In the genomic region with DNA sequence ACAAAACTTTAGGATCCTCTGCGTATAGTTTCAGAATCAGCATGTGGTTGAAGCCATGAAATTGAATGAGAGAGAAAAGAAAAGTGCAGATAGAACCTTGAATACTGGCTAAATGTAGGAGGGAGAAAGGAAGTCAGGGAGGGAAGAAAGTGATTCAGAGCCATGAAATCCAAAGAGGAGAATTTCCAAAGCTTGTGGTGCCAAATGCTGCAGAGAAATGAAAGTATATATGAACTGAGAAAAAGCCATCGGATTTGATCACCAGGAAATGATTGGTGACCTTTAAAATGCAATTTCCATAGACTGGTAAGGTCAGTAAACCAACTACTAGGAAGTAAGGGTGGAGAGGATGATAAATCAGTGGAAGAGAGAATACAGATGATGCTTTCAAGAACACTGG, we compare ENCODE assay signal across 20 cellular contexts.
A peak's percentile ranks its signal among the peaks of the same experiment; 100 is the strongest.
DNase-seq lines count a peak whose midpoint lies in the region; ATAC-seq and TF ChIP-seq lines count a peak whose summit lies in the region.
"Had no signal": no experiment of that assay in that cellular context is flagged by ENCODE, and none has a peak within 500 bp of the region (broad histone marks: within the 10 kb centered on the region; RNA-seq: fewer than 3 reads in every experiment).

No MANE protein-coding gene starts in this region.

- H3K79me1 ChIP-seq in mesendoderm (ENCODE audit: low read length): no peaks in the 10 kb centered on the region

- no peaks in the 10 kb centered on the region for H3K9me2 ChIP-seq in GM23338 (ENCODE audit: insufficient read depth)
- H3K9me2 ChIP-seq in MM.1S (replicated peaks; ENCODE audit: insufficient read depth, low read length): no peaks in the 10 kb centered on the region

- no peak overlapping the region for H2BK5ac ChIP-seq in mesendoderm (ENCODE audit: low read length)

- H4K8ac ChIP-seq in mesendoderm (ENCODE audit: low read depth, low read length): no peak overlapping the region

- peaks cover 20% of the 10 kb centered on the region for H3K4me1 ChIP-seq in GM23338 (ENCODE audit: insufficient read depth)
- peaks cover 20% of the 10 kb centered on the region for H3K4me1 ChIP-seq in MM.1S (ENCODE audit: low read length)
- H3K4me1 ChIP-seq in mesendoderm (ENCODE audit: control insufficient read depth, low read depth, low read length): no peaks in the 10 kb centered on the region
- H3K4me1 ChIP-seq in upper lobe of right lung: no peaks in the 10 kb centered on the region
- H3K4me1 ChIP-seq: BLaER1 treated with 17β-estradiol and CSF1 and Interleukin-3, amounts not matched to agents 10 nM and 100 nM had no signal

- no peaks in the 10 kb centered on the region; the same call in 2 of the 3 replicates for H3K9me3 Mint-ChIP-seq in GM23338
- no peaks in the 10 kb centered on the region for H3K9me3 Mint-ChIP-seq in activated CD4-positive, alpha-beta T cell treated with anti-CD3 and anti-CD28 coated beads, Interleukin-2, amount 10 ng/mL, durations not matched to agents 7 days and 5 days

- peaks cover 38% of the 10 kb centered on the region for H3K4me1 Mint-ChIP-seq in GM23338
- H3K4me1 Mint-ChIP-seq in activated CD4-positive, alpha-beta T cell treated with anti-CD3 and anti-CD28 coated beads, Interleukin-2, amount 10 ng/mL, durations not matched to agents 7 days and 5 days: no peaks in the 10 kb centered on the region
- H3K4me1 Mint-ChIP-seq: CD8-positive, alpha-beta memory T cell had no signal

- no peak overlapping the region for H3K56ac ChIP-seq in mesendoderm (ENCODE audit: low read length)

- CTCF ChIA-PET in activated CD4-positive, alpha-beta T cell treated with anti-CD3 and anti-CD28 coated beads, Interleukin-2, amount 10 ng/mL, durations not matched to agents 7 days and 5 days (lab: Charles Lee): no interaction called here

- H3K18ac ChIP-seq in mesendoderm (ENCODE audit: low read length): no peak overlapping the region

- no peak for TF ChIP-seq CTCF in GM23338 (conservative IDR thresholded peaks at IDR 0.05; ENCODE audit: low read depth in 2 of 2)
- TF ChIP-seq CTCF in MM.1S (IDR thresholded peaks at IDR 0.05; ENCODE audit: low read length): no peak
- no peak for TF ChIP-seq CTCF in upper lobe of right lung (IDR thresholded peaks at IDR 0.05)

- no peak overlapping the region for H3K9ac ChIP-seq in MM.1S (ENCODE audit: low read length)
- H3K9ac ChIP-seq in mesendoderm (ENCODE audit: low read length): no peak overlapping the region
- H3K9ac ChIP-seq: BLaER1 treated with 17β-estradiol and CSF1 and Interleukin-3, amounts not matched to agents 10 nM and 100 nM had no signal

- H3K27ac ChIP-seq in GM23338 (ENCODE audit: low read depth): no peak overlapping the region
- H3K27ac ChIP-seq in MM.1S (ENCODE audit: low read length): no peak overlapping the region
- H3K27ac ChIP-seq in mesendoderm (ENCODE audit: low read depth, low read length): no peak overlapping the region
- no peak overlapping the region for H3K27ac ChIP-seq in upper lobe of right lung
- H3K27ac ChIP-seq: BLaER1 treated with 17β-estradiol and CSF1 and Interleukin-3, amounts not matched to agents 10 nM and 100 nM; PC-9 had no signal

- no peak overlapping the region for H3K4me3 Mint-ChIP-seq in GM23338
- no peak overlapping the region for H3K4me3 Mint-ChIP-seq in activated CD4-positive, alpha-beta T cell treated with anti-CD3 and anti-CD28 coated beads, Interleukin-2, amount 10 ng/mL, durations not matched to agents 7 days and 5 days
- H3K4me3 Mint-ChIP-seq: CD8-positive, alpha-beta memory T cell had no signal

- H2BK15ac ChIP-seq in mesendoderm (replicated peaks; ENCODE audit: low read depth): no peak overlapping the region

- H3K79me2 ChIP-seq in GM23338 (replicated peaks; ENCODE audit: insufficient read depth) (no peaks in the 10 kb centered on the region), MM.1S (ENCODE audit: low read length) (no peaks in the 10 kb centered on the region), mesendoderm (ENCODE audit: control insufficient read depth, insufficient read depth, low read length) (no peaks in the 10 kb centered on the region)

- peaks cover 9% of the 10 kb centered on the region for H3K27me3 Mint-ChIP-seq in GM23338 (ENCODE audit: insufficient read depth, low read depth, poor library complexity)
- peaks cover 10% of the 10 kb centered on the region for H3K27me3 Mint-ChIP-seq in activated CD4-positive, alpha-beta T cell treated with anti-CD3 and anti-CD28 coated beads, Interleukin-2, amount 10 ng/mL, durations not matched to agents 7 days and 5 days

- H3K23ac ChIP-seq in mesendoderm (ENCODE audit: low read length): no peak overlapping the region

- peak overlapping the region; percentile 70; the same call in 1 of the 2 replicates for H2AFZ ChIP-seq in GM23338
- H2AFZ ChIP-seq in MM.1S (ENCODE audit: low read length): no peak overlapping the region
- H2AFZ ChIP-seq: PC-9 had no signal

- H3K4me2 ChIP-seq in GM23338 (no peak overlapping the region), MM.1S (ENCODE audit: low read depth, low read length) (peak overlapping the region; percentile 27; the same call in 1 of the 2 replicates), mesendoderm (ENCODE audit: low read length) (no peak overlapping the region)
- H3K4me2 ChIP-seq: BLaER1 treated with 17β-estradiol and CSF1 and Interleukin-3, amounts not matched to agents 10 nM and 100 nM; PC-9 had no signal

- H3K36me3 Mint-ChIP-seq in GM23338 (ENCODE audit: low read depth): no peaks in the 10 kb centered on the region
- no peaks in the 10 kb centered on the region for H3K36me3 Mint-ChIP-seq in activated CD4-positive, alpha-beta T cell treated with anti-CD3 and anti-CD28 coated beads, Interleukin-2, amount 10 ng/mL, durations not matched to agents 7 days and 5 days (ENCODE audit: low read depth)
- H3K36me3 Mint-ChIP-seq: CD8-positive, alpha-beta memory T cell had no signal

- no peak overlapping the region for H4K5ac ChIP-seq in mesendoderm (ENCODE audit: low read length)

- no peak overlapping the region for H3K27ac Mint-ChIP-seq in GM23338
- no peak overlapping the region for H3K27ac Mint-ChIP-seq in activated CD4-positive, alpha-beta T cell treated with anti-CD3 and anti-CD28 coated beads, Interleukin-2, amount 10 ng/mL, durations not matched to agents 7 days and 5 days
- H3K27ac Mint-ChIP-seq: CD8-positive, alpha-beta memory T cell had no signal

- no peaks in the 10 kb centered on the region for H3K27me3 ChIP-seq in GM23338 (ENCODE audit: insufficient read depth)
- H3K27me3 ChIP-seq in MM.1S (replicated peaks; ENCODE audit: insufficient read depth, low read length): no peaks in the 10 kb centered on the region
- peaks cover 6% of the 10 kb centered on the region for H3K27me3 ChIP-seq in mesendoderm (ENCODE audit: insufficient read depth, low read length, poor library complexity)
- peaks cover 2% of the 10 kb centered on the region for H3K27me3 ChIP-seq in upper lobe of right lung
- H3K27me3 ChIP-seq: BLaER1 treated with 17β-estradiol and CSF1 and Interleukin-3, amounts not matched to agents 10 nM and 100 nM had no signal

- ATAC-seq in GM23338: no peak
- ATAC-seq in GM21360 (IDR thresholded peaks at IDR 0.05; ENCODE audit: unreplicated experiment): no peak
- ATAC-seq in upper lobe of right lung: no peak
- ATAC-seq: HCT116 had no signal

- DNase-seq in AG08395 (ENCODE audit: low spot score) (peak; percentile 10), GM23338 (ENCODE audit: low spot score) (no peak), MM.1S (no peak), dedifferentiated amniotic fluid mesenchymal stem cell (ENCODE audit: extremely low spot score) (peak; percentile 38), mesendoderm (no peak), upper lobe of right lung (no peak)
- DNase-seq in activated CD4-positive, alpha-beta T cell treated with anti-CD3 and anti-CD28 coated beads, Interleukin-2, amount 10 ng/mL, durations not matched to agents 7 days and 5 days: no peak
- DNase-seq: 8988T; CD8-positive, alpha-beta memory T cell; DMS79; IMR-90; Kasumi-1; MV-4-11; NCI-H1417; NCI-H187 treated with DMSO at 0.1 percent for 48 hours; NCI-H446 treated with DMSO at 0.1 percent for 48 hours; PC-9 had no signal

- H3K4ac ChIP-seq in mesendoderm (ENCODE audit: low read depth, low read length): no peak overlapping the region

- no peaks in the 10 kb centered on the region for H3K36me3 ChIP-seq in GM23338 (ENCODE audit: insufficient read depth)
- no peaks in the 10 kb centered on the region for H3K36me3 ChIP-seq in MM.1S (replicated peaks; ENCODE audit: insufficient read depth, low read length)
- H3K36me3 ChIP-seq in mesendoderm (ENCODE audit: control insufficient read depth, insufficient read depth, low read length): no peaks in the 10 kb centered on the region
- H3K36me3 ChIP-seq in upper lobe of right lung: no peaks in the 10 kb centered on the region
- H3K36me3 ChIP-seq: BLaER1 treated with 17β-estradiol and CSF1 and Interleukin-3, amounts not matched to agents 10 nM and 100 nM had no signal

- no CpG with 5 or more reads among the region's 2 CpGs for WGBS in mesendoderm (ENCODE audit: extremely low coverage, insufficient coverage, low lambda C conversion rate)

- H2BK120ac ChIP-seq in mesendoderm (ENCODE audit: low read depth, low read length): no peak overlapping the region

- POLR2A ChIA-PET in activated CD4-positive, alpha-beta T cell treated with anti-CD3 and anti-CD28 coated beads, Interleukin-2, amount 10 ng/mL, durations not matched to agents 7 days and 5 days (lab: Charles Lee): no interaction called here

- H2AK5ac ChIP-seq in mesendoderm (ENCODE audit: low read length): no peak overlapping the region

- H4K20me1 ChIP-seq in GM23338 (replicated peaks; ENCODE audit: insufficient read depth) (no peaks in the 10 kb centered on the region), MM.1S (ENCODE audit: insufficient read depth, low read length) (no peaks in the 10 kb centered on the region)
- H4K20me1 ChIP-seq: BLaER1 treated with 17β-estradiol and CSF1 and Interleukin-3, amounts not matched to agents 10 nM and 100 nM had no signal

- no peaks in the 10 kb centered on the region for H3K9me3 ChIP-seq in MM.1S (replicated peaks; ENCODE audit: insufficient read depth, low read length)
- no peaks in the 10 kb centered on the region for H3K9me3 ChIP-seq in upper lobe of right lung
- H3K9me3 ChIP-seq: BLaER1 treated with 17β-estradiol and CSF1 and Interleukin-3, amounts not matched to agents 10 nM and 100 nM had no signal

- H3K4me3 ChIP-seq in GM23338 (no peak overlapping the region), MM.1S (ENCODE audit: low read length) (no peak overlapping the region), mesendoderm (ENCODE audit: low read length) (no peak overlapping the region), upper lobe of right lung (no peak overlapping the region)
- H3K4me3 ChIP-seq: BLaER1 treated with 17β-estradiol and CSF1 and Interleukin-3, amounts not matched to agents 10 nM and 100 nM; PC-9 had no signal

- H3F3A ChIP-seq in GM23338 (replicated peaks; ENCODE audit: low read depth) (no peaks in the 10 kb centered on the region), MM.1S (ENCODE audit: insufficient read depth, low read length) (peaks cover 8% of the 10 kb centered on the region; the same call in 1 of the 2 replicates)

- intact Hi-C loops in upper lobe of right lung (cut with DNase I): no loop called here

TF ChIP-seq in GM23338, 12 proteins besides CTCF, POLR2A, EP300 and RAD21 (continues in another document):
- TF ChIP-seq EZH2phosphoT487 (IDR thresholded peaks at IDR 0.05; ENCODE audit: unreplicated experiment) (no peak), ZNF331 (CRISPR knock-in tag; IDR thresholded peaks at IDR 0.05; ENCODE audit: low read depth) (no peak)

Comparison
In these comparisons a context has a peak if more than half of its experiments do, and no peak if none do; other contexts are left out.
1. DNase-seq: peak in AG08395 (single experiment) and dedifferentiated amniotic fluid mesenchymal stem cell (single experiment); none in GM23338 (single experiment), MM.1S (single experiment), mesendoderm (single experiment), activated CD4-positive, alpha-beta T cell treated with anti-CD3 and anti-CD28 coated beads, Interleukin-2, amount 10 ng/mL, durations not matched to agents 7 days and 5 days (single experiment) and upper lobe of right lung (single experiment).